In the genomic region with DNA sequence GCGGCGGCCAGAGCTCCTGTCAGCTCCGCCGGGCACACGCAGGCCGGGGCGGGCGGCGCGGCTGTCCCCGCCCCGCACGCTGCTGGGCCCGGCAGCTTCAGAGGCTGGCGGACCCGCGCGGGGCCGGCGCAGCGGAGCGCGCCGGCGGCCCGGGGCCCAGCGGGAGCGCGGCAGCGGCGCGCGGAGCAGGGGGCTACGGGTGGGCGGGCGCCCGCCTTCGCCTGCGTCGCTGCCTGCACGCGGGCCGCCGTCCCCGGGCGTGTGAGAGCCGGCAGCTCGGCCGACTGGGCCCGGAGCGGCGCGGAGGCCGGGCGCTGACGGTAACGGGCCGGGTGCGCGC, we compare ENCODE assay signal across 8 cellular contexts. TPM values are rescaled to one million over a fixed set of nuclear protein-coding genes. Genes with fewer than 3 reads are reported as not detected.
DNase-seq lines count a peak whose midpoint lies in the region; ATAC-seq and TF ChIP-seq lines count a peak whose summit lies in the region.

No MANE protein-coding gene starts in this region.

- no peak for ATAC-seq in CD4-positive, alpha-beta T cell (ENCODE audit: poor library complexity)
- ATAC-seq in HG03280 (IDR thresholded peaks at IDR 0.05; ENCODE audit: unreplicated experiment) (peak; percentile 31), HG02623 (IDR thresholded peaks at IDR 0.05; ENCODE audit: unreplicated experiment) (no peak), HG03439 (IDR thresholded peaks at IDR 0.05; ENCODE audit: unreplicated experiment) (no peak)
- no peak for ATAC-seq in naive thymus-derived CD4-positive, alpha-beta T cell

- H3K4me3 Mint-ChIP-seq in CD4-positive, alpha-beta T cell = no peak overlapping the region
- H3K4me3 Mint-ChIP-seq in naive thymus-derived CD4-positive, alpha-beta T cell = peak overlapping the region in 5 of 10 donors; percentile 86 to 92 (median 87)

- H3K27ac ChIP-seq in CD4-positive, alpha-beta T cell (ENCODE audit: low read depth, low read length) = peak overlapping the region; percentile 83
- peak overlapping the region; percentile 97 for H3K27ac ChIP-seq in caudate nucleus (ENCODE audit: low read depth, low read length)
- H3K27ac ChIP-seq in naive thymus-derived CD4-positive, alpha-beta T cell (ENCODE audit: low read depth, low read length) = peak overlapping the region; percentile 86

- TF ChIP-seq CTCF in CD4-positive, alpha-beta T cell (IDR thresholded peaks at IDR 0.05) = no peak

- intact Hi-C loops in CD4-positive, alpha-beta T cell (cut with DNase I, micrococcal nuclease) = loop anchor here (1.0 to 5.0 kb wide), 2 partner anchors 32 to 370 kb away; no protein-coding TSS in a partner anchor
- intact Hi-C loops in naive thymus-derived CD4-positive, alpha-beta T cell (cut with micrococcal nuclease) = loop anchor here (1.0 to 5.0 kb wide), 5 partner anchors 32 to 550 kb away; partner anchors contain the start of genes BLM (in 1 of the 2), VPS33B (in 1 of the 2) and ZNF774 (in 1 of the 2)

- peaks cover 34% of the 10 kb centered on the region for H3K4me1 Mint-ChIP-seq in CD4-positive, alpha-beta T cell (ENCODE audit: low read depth)
- peaks cover 11 to 37% (median 34%) of the 10 kb centered on the region in 7 donors for H3K4me1 Mint-ChIP-seq in naive thymus-derived CD4-positive, alpha-beta T cell

- no peaks in the 10 kb centered on the region for H3K27me3 Mint-ChIP-seq in CD4-positive, alpha-beta T cell
- no peaks in the 10 kb centered on the region for H3K27me3 Mint-ChIP-seq in naive thymus-derived CD4-positive, alpha-beta T cell

- H3K27ac Mint-ChIP-seq in CD4-positive, alpha-beta T cell = no peak overlapping the region
- peak overlapping the region in 2 of 9 donors; percentile 86 to 92 for H3K27ac Mint-ChIP-seq in naive thymus-derived CD4-positive, alpha-beta T cell

- no peaks in the 10 kb centered on the region for H3K27me3 ChIP-seq in CD4-positive, alpha-beta T cell (ENCODE audit: control insufficient read depth, insufficient read depth, low read length)
- no peaks in the 10 kb centered on the region for H3K27me3 ChIP-seq in naive thymus-derived CD4-positive, alpha-beta T cell (ENCODE audit: control insufficient read depth in 2 of 2, insufficient read depth in 2 of 2, low read length in 2 of 2)

- POLR2A ChIA-PET in CD4-positive, alpha-beta T cell (lab: Charles Lee) = interaction anchor here (0.5 to 7.9 kb wide), 12 partner anchors 9 to 494 kb away, joined by 3 to 232 read pairs (median 4); partner anchors contain the start of genes BLM, HDDC3, RCCD1 and UNC45A
- POLR2A ChIA-PET in naive thymus-derived CD4-positive, alpha-beta T cell (lab: Charles Lee) = interaction anchor here (1.1 to 8.3 kb wide), 4 partner anchors 19 to 52 kb away, joined by 3 to 213 read pairs (median 5); partner anchors contain the start of genes HDDC3, RCCD1 and UNC45A

- H3K9me3 Mint-ChIP-seq in CD4-positive, alpha-beta T cell = no peaks in the 10 kb centered on the region
- no peaks in the 10 kb centered on the region for H3K9me3 Mint-ChIP-seq in naive thymus-derived CD4-positive, alpha-beta T cell

- peaks cover 34% of the 10 kb centered on the region for H3K36me3 Mint-ChIP-seq in CD4-positive, alpha-beta T cell (ENCODE audit: low read depth)
- peaks cover 9 to 22% (median 15%) of the 10 kb centered on the region in 5 donors for H3K36me3 Mint-ChIP-seq in naive thymus-derived CD4-positive, alpha-beta T cell

- peaks cover 3 to 27% (median 16%) of the 10 kb centered on the region in 3 experiments for H3K36me3 ChIP-seq in naive thymus-derived CD4-positive, alpha-beta T cell (ENCODE audit: control insufficient read depth in 2 of 3, insufficient read depth in 3 of 3, low read length in 3 of 3)

- peaks cover 12 to 17% of the 10 kb centered on the region in 2 donors for H3K4me1 ChIP-seq in naive thymus-derived CD4-positive, alpha-beta T cell (ENCODE audit: control insufficient read depth in 2 of 2, insufficient read depth in 2 of 2, low read length in 2 of 2)

- H3K9me3 ChIP-seq in CD4-positive, alpha-beta T cell (ENCODE audit: control insufficient read depth, low read length) = no peaks in the 10 kb centered on the region
- no peaks in the 10 kb centered on the region for H3K9me3 ChIP-seq in naive thymus-derived CD4-positive, alpha-beta T cell (ENCODE audit: control insufficient read depth in 2 of 3, low read length in 3 of 3)

- peak overlapping the region; percentile 82 for H3K4me3 ChIP-seq in naive thymus-derived CD4-positive, alpha-beta T cell (ENCODE audit: low read length)

- DNase-seq in CD4-positive, alpha-beta T cell = no peak
- DNase-seq in caudate nucleus (lab: John Stamatoyannopoulos, UW) (peak in 3 of 61 donors; percentile 65 to 73 (median 67)), COLO668 (lab: John Stamatoyannopoulos, UW; ENCODE audit: unreplicated experiment) (no peak), T-helper 9 cell (no peak)
- no peak for DNase-seq in naive thymus-derived CD4-positive, alpha-beta T cell

- CTCF ChIA-PET in CD4-positive, alpha-beta T cell (lab: Charles Lee) = interaction anchor here (1.3 to 6.2 kb wide), 5 partner anchors 27 to 255 kb away, joined by 3 to 88 read pairs (median 3); partner anchors contain the start of genes HDDC3 and UNC45A
- CTCF ChIA-PET in naive thymus-derived CD4-positive, alpha-beta T cell (lab: Charles Lee) = interaction anchor here (0.6 to 8.0 kb wide), 7 partner anchors 16 to 355 kb away, joined by 3 to 150 read pairs (median 5); partner anchors contain the start of genes HDDC3 and UNC45A

RNA-seq across cellular contexts. Expression of gene MAN2A2, which starts 0.5 kb away (rescaled TPM):
- 100 to 1,000 TPM; 125 to 128 TPM for total RNA-seq in CD4-positive, alpha-beta T cell
- total RNA-seq in naive thymus-derived CD4-positive, alpha-beta T cell = 100 to 1,000 TPM; 117 to 171 (median 149) TPM
- polyA plus RNA-seq in naive thymus-derived CD4-positive, alpha-beta T cell = 1 to 10 TPM; 7.1 to 8.4 TPM

RNA-seq across cellular contexts. Expression of gene FES, which starts 18.3 kb away (rescaled TPM):
- 1 to 10 TPM; 3.0 to 5.5 TPM for total RNA-seq in CD4-positive, alpha-beta T cell
- 10 to 100 TPM in 2 of 5 experiments, 1 to 10 TPM in 3; 2.3 to 78.6 (median 9.1) TPM for total RNA-seq in naive thymus-derived CD4-positive, alpha-beta T cell
- polyA plus RNA-seq in naive thymus-derived CD4-positive, alpha-beta T cell = not detected

RNA-seq across cellular contexts. Expression of gene HDDC3, which starts 29.7 kb away (rescaled TPM):
- 10 to 100 TPM in 1 of 2 experiments, 1 to 10 TPM in 1; 9.9 to 10.8 TPM for total RNA-seq in CD4-positive, alpha-beta T cell
- total RNA-seq in naive thymus-derived CD4-positive, alpha-beta T cell = 10 to 100 TPM; 13.3 to 34.2 (median 29.0) TPM
- polyA plus RNA-seq in naive thymus-derived CD4-positive, alpha-beta T cell = 10 to 100 TPM; 48.9 to 50.9 TPM

RNA-seq across cellular contexts. Expression of gene UNC45A, which starts 32.5 kb away (rescaled TPM):
- total RNA-seq in CD4-positive, alpha-beta T cell = 10 to 100 TPM; 17.6 to 18.9 TPM
- total RNA-seq in naive thymus-derived CD4-positive, alpha-beta T cell = 10 to 100 TPM; 34.2 to 72.7 (median 62.0) TPM
- 10 to 100 TPM; 57.3 to 75.1 TPM for polyA plus RNA-seq in naive thymus-derived CD4-positive, alpha-beta T cell

RNA-seq across cellular contexts. Expression of gene FURIN, which starts 34.2 kb away (rescaled TPM):
- 100 to 1,000 TPM in 1 of 2 experiments, 10 to 100 TPM in 1; 97.4 to 104 TPM for total RNA-seq in CD4-positive, alpha-beta T cell
- total RNA-seq in naive thymus-derived CD4-positive, alpha-beta T cell = 100 to 1,000 TPM in 1 of 5 experiments, 10 to 100 TPM in 4; 31.8 to 516 (median 58.9) TPM
- polyA plus RNA-seq in naive thymus-derived CD4-positive, alpha-beta T cell = 1 to 10 TPM; 2.0 to 4.0 TPM
